Comparison of ENCODE assay signal across 23 cellular contexts in genomic region chr1:34346128-34346527, GRCh38.
"Had no signal": no experiment of that assay in that cellular context is flagged by ENCODE, and none has a peak within 500 bp of the region (broad histone marks: within the 10 kb centered on the region; RNA-seq: fewer than 3 reads in every experiment).

No MANE protein-coding gene starts in this region.

- H3K27me3 ChIP-seq: MG63, SJSA1 had no signal

- H3K36me3 ChIP-seq: MG63, SJSA1 had no signal

- H3K9me3 ChIP-seq: MG63, SJSA1 had no signal

- DNase-seq: IMR-90, Karpas-422, KG1, MG63, NCI-H1092, NCI-H1105 treated with DMSO at 0.1 percent for 48 hours, NCI-H1417 treated with DMSO at 0.1 percent for 48 hours, NCI-H187, NCI-H2029 treated with DMSO at 0.1 percent for 48 hours, NCI-H2171, NCI-H226, NCI-H446, NCI-H510A, NCI-H524 treated with DMSO at 0.1 percent for 48 hours, NCI-H69, NCI-H774, Right ventricle myocardium superior, RPMI8226, SIG-M5 had no signal

- H3K27ac ChIP-seq: SJSA1, SK-N-MC had no signal

- ATAC-seq: HepG2 had no signal

- H3K4me3 ChIP-seq: MG63, SJSA1, SK-N-MC had no signal

- H3K4me1 ChIP-seq: SJSA1 had no signal

- FAIRE-seq: HepG2, RCC 7860 had no signal
